ENCODE assay signal across 9 cellular contexts in genomic region chr10:88062798-88063472, GRCh38.
DNase-seq lines count a peak whose midpoint lies in the region; ATAC-seq and TF ChIP-seq lines count a peak whose summit lies in the region.
"Had no signal": no experiment of that assay in that cellular context is flagged by ENCODE, and none has a peak within 500 bp of the region (broad histone marks: within the 10 kb centered on the region; RNA-seq: fewer than 3 reads in every experiment).

No MANE protein-coding gene starts in this region.

- no peak for TF ChIP-seq POLR2A in gastroesophageal sphincter (IDR thresholded peaks at IDR 0.05)

- H3K4me3 ChIP-seq in GM08714 (ENCODE audit: low read length) (peak overlapping the region; percentile 39; the same call in 1 of the 2 replicates), WI38 (ENCODE audit: low read depth, low read length) (peak overlapping the region; percentile 10), gastroesophageal sphincter (no peak overlapping the region), skeletal muscle tissue (ENCODE audit: low read length in 3 of 3) (no peak overlapping the region)

- peaks cover 7 to 37% (median 11%) of the 10 kb centered on the region in 3 donors for H3K4me1 ChIP-seq in gastroesophageal sphincter
- H3K4me1 ChIP-seq in skeletal muscle tissue (ENCODE audit: control insufficient read depth in 3 of 3, insufficient read depth in 3 of 3, low read length in 3 of 3) = peaks cover 18 to 26% (median 22%) of the 10 kb centered on the region in 3 donors

- H3K36me3 ChIP-seq in gastroesophageal sphincter (no peaks in the 10 kb centered on the region), skeletal muscle tissue (ENCODE audit: control insufficient read depth in 3 of 3, insufficient read depth in 3 of 3, low read length in 3 of 3) (no peaks in the 10 kb centered on the region)

- ATAC-seq in gastroesophageal sphincter (no peak), HG02840 (IDR thresholded peaks at IDR 0.05; ENCODE audit: low FRiP score, unreplicated experiment) (no peak), WTC11 (no peak), omental fat pad (ENCODE audit: low FRiP score) (no peak)

- WGBS in gastroesophageal sphincter (ENCODE audit: low coverage in 1 of 2), 2 donors = 31 to 36% methylated on average over 2 to 4 of the region's 4 CpGs

- TF ChIP-seq CTCF in WI38 (IDR thresholded peaks at IDR 0.05; ENCODE audit: low read depth, low read length) = no peak
- no peak for TF ChIP-seq CTCF in gastroesophageal sphincter (IDR thresholded peaks at IDR 0.05)
- no peak for TF ChIP-seq CTCF in WTC11 (IDR thresholded peaks at IDR 0.05)
- TF ChIP-seq CTCF in omental fat pad (IDR thresholded peaks at IDR 0.05) = no peak

- H3K27ac ChIP-seq in gastroesophageal sphincter (peak overlapping the region; percentile 3 to 56 (median 54)), skeletal muscle tissue (ENCODE audit: low read depth, low read length) (peak overlapping the region; percentile 24)

- H3K27me3 ChIP-seq in gastroesophageal sphincter = no peaks in the 10 kb centered on the region
- H3K27me3 ChIP-seq in skeletal muscle tissue (ENCODE audit: control insufficient read depth in 3 of 3, insufficient read depth in 3 of 3, low read length in 3 of 3) = no peaks in the 10 kb centered on the region

- CTCF ChIA-PET in WTC11 (lab: Charles Lee) = no interaction called here

- no peak overlapping the region for H3K27ac Mint-ChIP-seq in WTC11

- H3K9me3 Mint-ChIP-seq in WTC11 = peaks cover 15% of the 10 kb centered on the region

- H3K27me3 Mint-ChIP-seq in WTC11 (ENCODE audit: low read depth) = no peaks in the 10 kb centered on the region; the same call in 1 of the 2 replicates

- peaks cover 14% of the 10 kb centered on the region for H3K4me1 Mint-ChIP-seq in WTC11

- H3K36me3 Mint-ChIP-seq in WTC11 = no peaks in the 10 kb centered on the region

- no peak overlapping the region for H3K4me3 Mint-ChIP-seq in WTC11

- H3K9ac ChIP-seq in skeletal muscle tissue (ENCODE audit: low read depth in 1 of 3, low read length in 3 of 3) = no peak overlapping the region

- H3K9me3 ChIP-seq in gastroesophageal sphincter = no peaks in the 10 kb centered on the region
- H3K9me3 ChIP-seq in skeletal muscle tissue (ENCODE audit: control insufficient read depth in 3 of 3, low read length in 3 of 3) = no peaks in the 10 kb centered on the region

- DNase-seq in NCI-H446 (lab: John Stamatoyannopoulos, UW) (no peak), WTC11 (ENCODE audit: low spot score) (no peak), omental fat pad (ENCODE audit: low spot score) (no peak)
- DNase-seq: NCI-H146 had no signal

- POLR2A ChIA-PET in WTC11 (lab: Charles Lee) = no interaction called here

- TF ChIP-seq EP300 in gastroesophageal sphincter (IDR thresholded peaks at IDR 0.05) = no peak

TF ChIP-seq in WTC11, 78 proteins besides CTCF, POLR2A, EP300 and RAD21:
- TF ChIP-seq SMAD4 (CRISPR knock-in tag; IDR thresholded peaks at IDR 0.05) = no peak
- TF ChIP-seq, protein P1, sequence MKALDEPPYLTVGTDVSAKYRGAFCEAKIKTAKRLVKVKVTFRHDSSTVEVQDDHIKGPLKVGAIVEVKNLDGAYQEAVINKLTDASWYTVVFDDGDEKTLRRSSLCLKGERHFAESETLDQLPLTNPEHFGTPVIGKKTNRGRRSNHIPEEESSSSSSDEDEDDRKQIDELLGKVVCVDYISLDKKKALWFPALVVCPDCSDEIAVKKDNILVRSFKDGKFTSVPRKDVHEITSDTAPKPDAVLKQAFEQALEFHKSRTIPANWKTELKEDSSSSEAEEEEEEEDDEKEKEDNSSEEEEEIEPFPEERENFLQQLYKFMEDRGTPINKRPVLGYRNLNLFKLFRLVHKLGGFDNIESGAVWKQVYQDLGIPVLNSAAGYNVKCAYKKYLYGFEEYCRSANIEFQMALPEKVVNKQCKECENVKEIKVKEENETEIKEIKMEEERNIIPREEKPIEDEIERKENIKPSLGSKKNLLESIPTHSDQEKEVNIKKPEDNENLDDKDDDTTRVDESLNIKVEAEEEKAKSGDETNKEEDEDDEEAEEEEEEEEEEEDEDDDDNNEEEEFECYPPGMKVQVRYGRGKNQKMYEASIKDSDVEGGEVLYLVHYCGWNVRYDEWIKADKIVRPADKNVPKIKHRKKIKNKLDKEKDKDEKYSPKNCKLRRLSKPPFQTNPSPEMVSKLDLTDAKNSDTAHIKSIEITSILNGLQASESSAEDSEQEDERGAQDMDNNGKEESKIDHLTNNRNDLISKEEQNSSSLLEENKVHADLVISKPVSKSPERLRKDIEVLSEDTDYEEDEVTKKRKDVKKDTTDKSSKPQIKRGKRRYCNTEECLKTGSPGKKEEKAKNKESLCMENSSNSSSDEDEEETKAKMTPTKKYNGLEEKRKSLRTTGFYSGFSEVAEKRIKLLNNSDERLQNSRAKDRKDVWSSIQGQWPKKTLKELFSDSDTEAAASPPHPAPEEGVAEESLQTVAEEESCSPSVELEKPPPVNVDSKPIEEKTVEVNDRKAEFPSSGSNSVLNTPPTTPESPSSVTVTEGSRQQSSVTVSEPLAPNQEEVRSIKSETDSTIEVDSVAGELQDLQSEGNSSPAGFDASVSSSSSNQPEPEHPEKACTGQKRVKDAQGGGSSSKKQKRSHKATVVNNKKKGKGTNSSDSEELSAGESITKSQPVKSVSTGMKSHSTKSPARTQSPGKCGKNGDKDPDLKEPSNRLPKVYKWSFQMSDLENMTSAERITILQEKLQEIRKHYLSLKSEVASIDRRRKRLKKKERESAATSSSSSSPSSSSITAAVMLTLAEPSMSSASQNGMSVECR (CRISPR knock-in tag; IDR thresholded peaks at IDR 0.05; ENCODE audit: borderline replicate concordance) = no peak
- no peak for TF ChIP-seq ERG (CRISPR knock-in tag; IDR thresholded peaks at IDR 0.05)
- no peak for TF ChIP-seq TEAD4 (CRISPR knock-in tag; IDR thresholded peaks at IDR 0.05)
- TF ChIP-seq, protein P2, sequence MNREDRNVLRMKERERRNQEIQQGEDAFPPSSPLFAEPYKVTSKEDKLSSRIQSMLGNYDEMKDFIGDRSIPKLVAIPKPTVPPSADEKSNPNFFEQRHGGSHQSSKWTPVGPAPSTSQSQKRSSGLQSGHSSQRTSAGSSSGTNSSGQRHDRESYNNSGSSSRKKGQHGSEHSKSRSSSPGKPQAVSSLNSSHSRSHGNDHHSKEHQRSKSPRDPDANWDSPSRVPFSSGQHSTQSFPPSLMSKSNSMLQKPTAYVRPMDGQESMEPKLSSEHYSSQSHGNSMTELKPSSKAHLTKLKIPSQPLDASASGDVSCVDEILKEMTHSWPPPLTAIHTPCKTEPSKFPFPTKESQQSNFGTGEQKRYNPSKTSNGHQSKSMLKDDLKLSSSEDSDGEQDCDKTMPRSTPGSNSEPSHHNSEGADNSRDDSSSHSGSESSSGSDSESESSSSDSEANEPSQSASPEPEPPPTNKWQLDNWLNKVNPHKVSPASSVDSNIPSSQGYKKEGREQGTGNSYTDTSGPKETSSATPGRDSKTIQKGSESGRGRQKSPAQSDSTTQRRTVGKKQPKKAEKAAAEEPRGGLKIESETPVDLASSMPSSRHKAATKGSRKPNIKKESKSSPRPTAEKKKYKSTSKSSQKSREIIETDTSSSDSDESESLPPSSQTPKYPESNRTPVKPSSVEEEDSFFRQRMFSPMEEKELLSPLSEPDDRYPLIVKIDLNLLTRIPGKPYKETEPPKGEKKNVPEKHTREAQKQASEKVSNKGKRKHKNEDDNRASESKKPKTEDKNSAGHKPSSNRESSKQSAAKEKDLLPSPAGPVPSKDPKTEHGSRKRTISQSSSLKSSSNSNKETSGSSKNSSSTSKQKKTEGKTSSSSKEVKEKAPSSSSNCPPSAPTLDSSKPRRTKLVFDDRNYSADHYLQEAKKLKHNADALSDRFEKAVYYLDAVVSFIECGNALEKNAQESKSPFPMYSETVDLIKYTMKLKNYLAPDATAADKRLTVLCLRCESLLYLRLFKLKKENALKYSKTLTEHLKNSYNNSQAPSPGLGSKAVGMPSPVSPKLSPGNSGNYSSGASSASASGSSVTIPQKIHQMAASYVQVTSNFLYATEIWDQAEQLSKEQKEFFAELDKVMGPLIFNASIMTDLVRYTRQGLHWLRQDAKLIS (CRISPR knock-in tag; IDR thresholded peaks at IDR 0.05; ENCODE audit: borderline replicate concordance) = no peak
- no peak for TF ChIP-seq ZNF121 (CRISPR knock-in tag; IDR thresholded peaks at IDR 0.05)

Comparison
In these comparisons a context has a peak if more than half of its experiments do, and no peak if none do; other contexts are left out.
1. H3K4me3 ChIP-seq: peak in GM08714 (single experiment) and WI38 (single experiment); none in gastroesophageal sphincter (0 of 2) and skeletal muscle tissue (0 of 3).